Comparison of ENCODE assay signal across 18 cellular contexts in the genomic region with DNA sequence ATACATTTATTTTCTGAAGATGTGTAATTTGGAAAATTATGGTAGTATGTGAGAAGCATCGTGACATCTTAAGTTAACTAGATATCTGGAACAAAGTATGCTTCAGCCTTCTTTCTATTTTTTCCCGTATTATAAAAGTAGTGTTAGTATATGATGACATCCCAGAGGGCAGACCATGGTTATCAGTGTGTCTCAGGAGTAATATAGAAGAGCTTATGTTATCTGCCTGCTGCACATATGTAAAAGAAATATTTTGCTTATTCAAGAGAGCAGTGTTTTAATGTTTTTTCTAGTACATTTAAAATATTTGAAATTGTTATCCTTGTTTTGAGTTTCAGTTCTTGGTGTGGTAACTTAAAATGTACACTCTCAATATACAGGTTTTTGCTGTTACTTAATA. TPM values are rescaled to one million over a fixed set of nuclear protein-coding genes. Genes with fewer than 3 reads are reported as not detected.
A peak's percentile ranks its signal among the peaks of the same experiment; 100 is the strongest.
DNase-seq lines count a peak whose midpoint lies in the region; ATAC-seq, FAIRE-seq and TF ChIP-seq lines count a peak whose summit lies in the region.
"Had no signal": no experiment of that assay in that cellular context is flagged by ENCODE, and none has a peak within 500 bp of the region (broad histone marks: within the 10 kb centered on the region; RNA-seq: fewer than 3 reads in every experiment).

No MANE protein-coding gene starts in this region.

- 52% methylated on average over 2 of the region's 2 CpGs for WGBS in mammary epithelial cell (ENCODE audit: low coverage, missing lambda C conversion rate)

- peaks cover 49% of the 10 kb centered on the region in 2 donors for H3K4me1 ChIP-seq in naive thymus-derived CD4-positive, alpha-beta T cell (ENCODE audit: control insufficient read depth in 2 of 2, insufficient read depth in 2 of 2, low read length in 2 of 2)
- no peaks in the 10 kb centered on the region for H3K4me1 ChIP-seq in mammary epithelial cell (ENCODE audit: insufficient read depth, low read length)

- no peaks in the 10 kb centered on the region for H3K9me3 Mint-ChIP-seq in CD4-positive, alpha-beta T cell
- no peaks in the 10 kb centered on the region for H3K9me3 Mint-ChIP-seq in naive thymus-derived CD4-positive, alpha-beta T cell

- no peak overlapping the region for H3K9ac ChIP-seq in mammary epithelial cell (ENCODE audit: insufficient read depth, low read length)
- H3K9ac ChIP-seq: SK-N-SH had no signal

- peaks cover 80% of the 10 kb centered on the region for H3K4me1 Mint-ChIP-seq in CD4-positive, alpha-beta T cell (ENCODE audit: low read depth)
- H3K4me1 Mint-ChIP-seq in naive thymus-derived CD4-positive, alpha-beta T cell = peaks cover 60 to 93% (median 82%) of the 10 kb centered on the region in 7 donors

- no peak overlapping the region for H3K4me2 ChIP-seq in mammary epithelial cell (ENCODE audit: insufficient read depth, low read depth, low read length)
- H3K4me2 ChIP-seq: SK-N-SH had no signal

- no peak overlapping the region for H2AFZ ChIP-seq in mammary epithelial cell (ENCODE audit: low read depth, low read length)

- no peaks in the 10 kb centered on the region for H3K36me3 Mint-ChIP-seq in CD4-positive, alpha-beta T cell (ENCODE audit: low read depth)
- H3K36me3 Mint-ChIP-seq in naive thymus-derived CD4-positive, alpha-beta T cell = peaks cover 0 to 29% (median 7%) of the 10 kb centered on the region in 5 donors

- POLR2A ChIA-PET in CD4-positive, alpha-beta T cell (lab: Charles Lee) = interaction anchor here (0.9 to 2.1 kb wide), 3 partner anchors 9 to 67 kb away, joined by 3 to 8 read pairs (median 5); a partner anchor contains a TSS
- POLR2A ChIA-PET in naive thymus-derived CD4-positive, alpha-beta T cell (lab: Charles Lee) = interaction anchor here (0.8 to 2.1 kb wide), 3 partner anchors 9 to 12 kb away, joined by 3 to 9 read pairs (median 3); no protein-coding TSS in a partner anchor

- no peak for DNase-seq in CD4-positive, alpha-beta T cell
- no peak for DNase-seq in D721Med (ENCODE audit: insufficient read length, low spot score)
- DNase-seq in OCI-M2 (lab: John Stamatoyannopoulos, UW; ENCODE audit: unreplicated experiment) = peak; percentile 37
- no peak for DNase-seq in naive thymus-derived CD4-positive, alpha-beta T cell
- no peak for DNase-seq in effector CD4-positive, alpha-beta T cell
- DNase-seq in NCI-H2029 treated with DMSO at 0.1 percent for 48 hours (lab: John Stamatoyannopoulos, UW) = no peak
- DNase-seq in mammary epithelial cell = no peak
- DNase-seq: DMS79 treated with DMSO at 0.1 percent for 48 hours, GOT3, NCI-H1436 treated with DMSO at 0.1 percent for 48 hours, NCI-H2081 treated with DMSO at 0.1 percent for 48 hours, NCI-H510A treated with DMSO at 0.1 percent for 48 hours, SHP77, SK-N-SH had no signal

- no peak for TF ChIP-seq CTCF in CD4-positive, alpha-beta T cell (IDR thresholded peaks at IDR 0.05)
- TF ChIP-seq CTCF in D721Med (IDR thresholded peaks at IDR 0.05; ENCODE audit: insufficient read depth, missing control alignments) (no peak), mammary epithelial cell (conservative IDR thresholded peaks at IDR 0.05 in 1 of 2, IDR thresholded peaks at IDR 0.05 in 1 of 2; ENCODE audit: extremely low read depth in 1 of 2, insufficient read depth in 1 of 2, low read depth in 1 of 2, low read length in 2 of 2) (no peak)

- peak; percentile 78 for FAIRE-seq in D721Med (lab: Jason Lieb, UNC)
- FAIRE-seq: G401.6, GM18507 had no signal

- no peak overlapping the region for H3K27ac ChIP-seq in CD4-positive, alpha-beta T cell (ENCODE audit: low read depth, low read length)
- H3K27ac ChIP-seq in naive thymus-derived CD4-positive, alpha-beta T cell (ENCODE audit: low read depth, low read length) = no peak overlapping the region
- no peak overlapping the region for H3K27ac ChIP-seq in mammary epithelial cell (ENCODE audit: insufficient read depth, low read depth, low read length)
- H3K27ac ChIP-seq: HL-60 had no signal

- dilution Hi-C loops in mammary epithelial cell (cut with HindIII; ENCODE audit: low sequenced_read_pairs) = no loop called here

- in situ Hi-C loops in mammary epithelial cell (cut with MboI; ENCODE audit: low sequenced_read_pairs in 2 of 2) = no loop called here

- H3K4me3 ChIP-seq in naive thymus-derived CD4-positive, alpha-beta T cell (ENCODE audit: low read length) = no peak overlapping the region
- no peak overlapping the region for H3K4me3 ChIP-seq in mammary epithelial cell (replicated peaks in 1 of 3; ENCODE audit: insufficient read depth in 1 of 3, low read depth in 2 of 3, low read length in 3 of 3)

- CTCF ChIA-PET in CD4-positive, alpha-beta T cell (lab: Charles Lee) = interaction anchor here (1.1 to 1.7 kb wide), 2 partner anchors 12 to 25 kb away, joined by 3 to 4 read pairs; no protein-coding TSS in a partner anchor
- CTCF ChIA-PET in naive thymus-derived CD4-positive, alpha-beta T cell (lab: Charles Lee) = interaction anchor here (0.5 to 1.4 kb wide), 4 partner anchors 23 to 1332 kb away, joined by 3 to 10 read pairs (median 3); a partner anchor contains a TSS
- CTCF ChIA-PET in mammary epithelial cell (lab: Charles Lee; ENCODE audit: low non-redundant PET) = no interaction called here

- ATAC-seq in CD4-positive, alpha-beta T cell (ENCODE audit: poor library complexity) = no peak
- no peak for ATAC-seq in naive thymus-derived CD4-positive, alpha-beta T cell

- intact Hi-C loops in CD4-positive, alpha-beta T cell (cut with DNase I, micrococcal nuclease) = loop anchor here in 1 of 2 experiments (2.0 kb wide), 1 partner anchor 18 kb away; no protein-coding TSS in a partner anchor
- intact Hi-C loops in naive thymus-derived CD4-positive, alpha-beta T cell (cut with micrococcal nuclease) = loop anchor here in 1 of 2 donors (5.0 kb wide), 1 partner anchor 78 kb away; no protein-coding TSS in a partner anchor
- intact Hi-C loops in mammary epithelial cell (cut with micrococcal nuclease) = no loop called here

- no peaks in the 10 kb centered on the region for H3K27me3 Mint-ChIP-seq in CD4-positive, alpha-beta T cell
- no peaks in the 10 kb centered on the region for H3K27me3 Mint-ChIP-seq in naive thymus-derived CD4-positive, alpha-beta T cell

- H3K36me3 ChIP-seq in naive thymus-derived CD4-positive, alpha-beta T cell (ENCODE audit: control insufficient read depth in 2 of 3, insufficient read depth in 3 of 3, low read length in 3 of 3) = no peaks in the 10 kb centered on the region
- H3K36me3 ChIP-seq in mammary epithelial cell (ENCODE audit: insufficient read depth, low read length) = no peaks in the 10 kb centered on the region

- H3K4me3 Mint-ChIP-seq in CD4-positive, alpha-beta T cell = no peak overlapping the region
- H3K4me3 Mint-ChIP-seq in naive thymus-derived CD4-positive, alpha-beta T cell = peak overlapping the region in 5 of 10 donors; percentile 12 to 66 (median 27)
- H3K4me3 Mint-ChIP-seq: CD14-positive monocyte had no signal

- no peaks in the 10 kb centered on the region for H3K79me2 ChIP-seq in mammary epithelial cell (ENCODE audit: insufficient read depth, low read length)

- BruUV-seq in mammary epithelial cell (replicated peaks; lab: Mats Ljungman, UMichigan) = no TSS peak

- no peaks in the 10 kb centered on the region for H3K27me3 ChIP-seq in CD4-positive, alpha-beta T cell (ENCODE audit: control insufficient read depth, insufficient read depth, low read length)
- no peaks in the 10 kb centered on the region for H3K27me3 ChIP-seq in naive thymus-derived CD4-positive, alpha-beta T cell (ENCODE audit: control insufficient read depth in 2 of 2, insufficient read depth in 2 of 2, low read length in 2 of 2)
- H3K27me3 ChIP-seq in mammary epithelial cell (ENCODE audit: insufficient read depth, low read length) = no peaks in the 10 kb centered on the region

- H3K9me3 ChIP-seq in CD4-positive, alpha-beta T cell (ENCODE audit: control insufficient read depth, low read length) = no peaks in the 10 kb centered on the region
- H3K9me3 ChIP-seq in naive thymus-derived CD4-positive, alpha-beta T cell (ENCODE audit: control insufficient read depth in 2 of 3, low read length in 3 of 3) = no peaks in the 10 kb centered on the region
- H3K9me3 ChIP-seq in mammary epithelial cell (replicated peaks; ENCODE audit: insufficient read depth, low read length) = no peaks in the 10 kb centered on the region
- H3K9me3 ChIP-seq: SK-N-SH had no signal

- no peaks in the 10 kb centered on the region for H4K20me1 ChIP-seq in mammary epithelial cell (ENCODE audit: insufficient read depth, low read length)

- peak overlapping the region; percentile 47 for H3K27ac Mint-ChIP-seq in CD4-positive, alpha-beta T cell
- H3K27ac Mint-ChIP-seq in naive thymus-derived CD4-positive, alpha-beta T cell = peak overlapping the region in 8 of 9 donors; percentile 18 to 87 (median 55)

RNA-seq across cellular contexts. Expression of a gene that starts 24.1 kb away (rescaled TPM):
- total RNA-seq in CD4-positive, alpha-beta T cell = 10 to 100 TPM; 35.1 to 36.3 TPM
- 10 to 100 TPM; 48.9 to 77.0 (median 60.5) TPM for total RNA-seq in naive thymus-derived CD4-positive, alpha-beta T cell
- 10 to 100 TPM; 64.1 to 90.8 TPM for polyA plus RNA-seq in naive thymus-derived CD4-positive, alpha-beta T cell
- under 1 TPM; 0.28 to 0.33 TPM for total RNA-seq in mammary epithelial cell
- 0.15 TPM for polyA plus RNA-seq in mammary epithelial cell
- not detected for polyA minus RNA-seq in mammary epithelial cell

Comparison
In these comparisons a context has a peak if more than half of its experiments do, and no peak if none do; other contexts are left out.
1. RNA of a gene that starts 24.1 kb away (total RNA-seq): 48.9 to 77.0 TPM in naive thymus-derived CD4-positive, alpha-beta T cell and 35.1 to 36.3 TPM in CD4-positive, alpha-beta T cell; 0.28 to 0.33 TPM in mammary epithelial cell; every median in the first group is over 10 times any median in the second.